In genomic region chr13:27147530-27148170, GRCh38 we compare ENCODE assay signal across 10 cellular contexts. TPM values are rescaled to one million over a fixed set of nuclear protein-coding genes. Genes with fewer than 3 reads are reported as not detected.
DNase-seq lines count a peak whose midpoint lies in the region; ATAC-seq lines count a peak whose summit lies in the region.
"Had no signal": no experiment of that assay in that cellular context is flagged by ENCODE, and none has a peak within 500 bp of the region (broad histone marks: within the 10 kb centered on the region; RNA-seq: fewer than 3 reads in every experiment).

No MANE protein-coding gene starts in this region.

- H3K4me1 Mint-ChIP-seq in naive B cell: peaks cover 58 to 90% (median 90%) of the 10 kb centered on the region in 3 donors

- no peaks in the 10 kb centered on the region for H3K27me3 Mint-ChIP-seq in naive B cell

- peak overlapping the region; percentile 89 to 98 (median 96) for H3K27ac Mint-ChIP-seq in naive B cell

- ATAC-seq in GM18867 (IDR thresholded peaks at IDR 0.05; ENCODE audit: unreplicated experiment) (peak; percentile 57), GM21576 (IDR thresholded peaks at IDR 0.05; ENCODE audit: unreplicated experiment) (peak; percentile 53), HG03520 (IDR thresholded peaks at IDR 0.05; ENCODE audit: unreplicated experiment) (peak; percentile 57), naive B cell (ENCODE audit: low read depth in 2 of 2) (peak; percentile 86 to 88)

- DNase-seq in naive B cell (peak; percentile 59), SKM-1 treated with dmso at 0.1 percent for 144 hours (lab: John Stamatoyannopoulos, UW; ENCODE audit: unreplicated experiment) (no peak), COLO668 (lab: John Stamatoyannopoulos, UW; ENCODE audit: unreplicated experiment) (no peak), activated gamma-delta T cell (lab: John Stamatoyannopoulos, UW) (no peak)
- DNase-seq: activated CD4-positive, alpha-beta T cell treated with anti-CD3 and anti-CD28 coated beads for 4 hours; effector memory CD4-positive, alpha-beta T cell; NCI-H226 had no signal

- peaks cover 0 to 8% (median 2%) of the 10 kb centered on the region in 7 donors for H3K9me3 Mint-ChIP-seq in naive B cell

- H3K4me3 Mint-ChIP-seq in naive B cell: peak overlapping the region; percentile 44 to 76 (median 66)

- peaks cover 0 to 17% of the 10 kb centered on the region in 2 donors for H3K36me3 Mint-ChIP-seq in naive B cell

RNA-seq across cellular contexts. Expression of gene USP12, which starts 24.0 kb away (rescaled TPM):
- 10 to 100 TPM; 49.1 to 91.6 (median 58.2) TPM for polyA plus RNA-seq in naive B cell (ENCODE audit: low read depth in 6 of 6)
